8 cellular contexts compared by ENCODE assay signal in genomic region chr6:16338577-16339262, GRCh38.
DNase-seq lines count a peak whose midpoint lies in the region; ATAC-seq, FAIRE-seq and TF ChIP-seq lines count a peak whose summit lies in the region.

No MANE protein-coding gene starts in this region.

- DNase-seq in AG08396 (ENCODE audit: low spot score) (peak; percentile 95), HTR-8/SVneo (ENCODE audit: insufficient read length, low spot score) (peak; percentile 83), GM12878 (ENCODE audit: low read depth, low spot score) (no peak), kidney (peak; percentile 89), suprapubic skin (ENCODE audit: low spot score in 2 of 2) (peak; percentile 91 to 92), GDM1 (lab: John Stamatoyannopoulos, UW) (no peak)
- no peak for DNase-seq in activated CD8-positive, alpha-beta memory T cell treated with anti-CD3 and anti-CD28 coated beads, Interleukin-2, amount 50 U/mL, for 48 hours

- TF ChIP-seq RAD21 in GM12878 (IDR thresholded peaks at IDR 0.05; ENCODE audit: insufficient read depth, low read depth, low read length), result no peak

- FAIRE-seq in HTR-8/SVneo (lab: Jason Lieb, UNC) (peak; percentile 69), GM12878 (lab: Jason Lieb, UNC) (no peak), kidney (lab: Jason Lieb, UNC) (no peak)

- intact Hi-C loops in GM12878 (cut with micrococcal nuclease; ENCODE audit: unreplicated experiment) (no loop called here), kidney (cut with DNase I) (loop anchor here (10.0 kb wide), 1 partner anchor 426 kb away; the partner anchor contains the start of gene ATXN1)

- ATAC-seq in GM12878, result peak; percentile 35; the same call in 2 of the 3 replicates
- ATAC-seq in HG02798 (IDR thresholded peaks at IDR 0.05; ENCODE audit: poor library complexity, unreplicated experiment), result no peak

- no peak for TF ChIP-seq POLR2A in GM12878 (IDR thresholded peaks at IDR 0.05; ENCODE audit: low read depth, low read length)
- no peak for TF ChIP-seq POLR2A in suprapubic skin (IDR thresholded peaks at IDR 0.05)

- SMC1A ChIA-PET in GM12878 (lab: Charles Lee; ENCODE audit: uncharacterized antibody, unreplicated experiment), result interaction anchor here (1.3 to 2.0 kb wide), 5 partner anchors 10 to 419 kb away, joined by 3 to 6 read pairs (median 3); no protein-coding TSS in a partner anchor

- H3K4me3 ChIP-seq in GM12878, result no peak overlapping the region
- no peak overlapping the region for H3K4me3 ChIP-seq in kidney (ENCODE audit: low read length in 2 of 2)
- no peak overlapping the region for H3K4me3 ChIP-seq in suprapubic skin

- POLR2A ChIA-PET in GM12878 (lab: Charles Lee), result no interaction called here

- H3K9me3 ChIP-seq in GM12878 (replicated peaks; ENCODE audit: control insufficient read depth, insufficient read depth, low read length) (no peaks in the 10 kb centered on the region), kidney (ENCODE audit: control insufficient read depth in 1 of 2, low read length in 2 of 2) (no peaks in the 10 kb centered on the region), suprapubic skin (no peaks in the 10 kb centered on the region)

- RAD21 ChIA-PET in GM12878 (lab: Charles Lee; ENCODE audit: unreplicated experiment), result interaction anchor here (1.3 to 1.7 kb wide), 3 partner anchors 17 to 65 kb away, joined by 3 to 4 read pairs (median 3); no protein-coding TSS in a partner anchor

- in situ Hi-C loops in GM12878 (cut with MboI), result loop anchor here (5.0 to 10.0 kb wide), 2 partner anchors 176 to 429 kb away; no protein-coding TSS in a partner anchor

- H3K79me2 ChIP-seq in GM12878 (ENCODE audit: control insufficient read depth, insufficient read depth, low read length), result no peaks in the 10 kb centered on the region

- CTCF ChIA-PET in GM12878 (lab: Yijun Ruan, JAX), result interaction anchor here (0.8 to 1.5 kb wide), 3 partner anchors 31 to 434 kb away, joined by 3 to 6 read pairs (median 3); no protein-coding TSS in a partner anchor

- TF ChIP-seq EP300 in GM12878 (IDR thresholded peaks at IDR 0.05; ENCODE audit: borderline replicate concordance in 1 of 2, control insufficient read depth in 1 of 2, low read depth in 2 of 2, low read length in 2 of 2) (no peak), suprapubic skin (IDR thresholded peaks at IDR 0.05) (no peak)

- H3K4me2 ChIP-seq in GM12878 (ENCODE audit: control insufficient read depth, insufficient read depth), result no peak overlapping the region

- H4K20me1 ChIP-seq in GM12878 (ENCODE audit: control insufficient read depth, insufficient read depth), result no peaks in the 10 kb centered on the region

- no TSS peak for BruUV-seq in GM12878 (replicated peaks; lab: Mats Ljungman, UMichigan)

- no peaks in the 10 kb centered on the region for H3K27me3 ChIP-seq in GM12878 (replicated peaks in 1 of 2; ENCODE audit: control insufficient read depth in 2 of 2, insufficient read depth in 2 of 2, low read length in 1 of 2)
- no peaks in the 10 kb centered on the region for H3K27me3 ChIP-seq in suprapubic skin

- no peak overlapping the region for H3K27ac ChIP-seq in GM12878 (ENCODE audit: control insufficient read depth, insufficient read depth)
- no peak overlapping the region for H3K27ac ChIP-seq in kidney (ENCODE audit: low read depth in 2 of 2, low read length in 2 of 2)
- peak overlapping the region; percentile 39 for H3K27ac ChIP-seq in suprapubic skin

- H2AFZ ChIP-seq in GM12878 (ENCODE audit: control insufficient read depth, low read depth, low read length), result no peak overlapping the region

- H3K4me1 ChIP-seq in GM12878 (ENCODE audit: control insufficient read depth, insufficient read depth, low read length) (no peaks in the 10 kb centered on the region), kidney (ENCODE audit: control insufficient read depth in 1 of 2, insufficient read depth in 1 of 2, low read depth in 1 of 2, low read length in 2 of 2) (peaks cover 6 to 10% of the 10 kb centered on the region in 2 donors), suprapubic skin (peaks cover 57% of the 10 kb centered on the region)

- H3K36me3 ChIP-seq in GM12878 (ENCODE audit: control insufficient read depth in 2 of 2, insufficient read depth in 2 of 2, low read length in 1 of 2) (peaks cover 4 to 16% of the 10 kb centered on the region in 2 experiments; a peak in 3 of 4 replicates), kidney (ENCODE audit: control insufficient read depth in 1 of 2, insufficient read depth in 2 of 2, low read length in 2 of 2) (no peaks in the 10 kb centered on the region), suprapubic skin (no peaks in the 10 kb centered on the region)

- H3K9ac ChIP-seq in GM12878 (ENCODE audit: control insufficient read depth, insufficient read depth, low read length) (no peak overlapping the region), kidney (ENCODE audit: low read length in 2 of 2) (peak overlapping the region in 1 of 2 donors; percentile 0)

- TF ChIP-seq CTCF in GM12878 (IDR thresholded peaks at IDR 0.05 in 2 of 3, conservative IDR thresholded peaks at IDR 0.05 in 1 of 3; ENCODE audit: control insufficient read depth in 2 of 3, extremely low read depth in 1 of 3, insufficient read depth in 1 of 3, low read depth in 3 of 3, low read length in 3 of 3), result peak in 2 of 3 experiments; percentile 13 to 20; a peak in 1 of 6 replicates
- TF ChIP-seq CTCF in kidney (IDR thresholded peaks at IDR 0.05; ENCODE audit: borderline replicate concordance, extremely low read depth, insufficient read depth), result peak; percentile 25
- peak; percentile 40 to 46 for TF ChIP-seq CTCF in suprapubic skin (IDR thresholded peaks at IDR 0.05)

- 90% methylated on average over 10 of the region's 10 CpGs for WGBS in GM12878 (ENCODE audit: insufficient coverage, insufficient replicate concordance, low lambda C conversion rate, missing lambda C conversion rate)
- WGBS in suprapubic skin, result 25% methylated on average over 10 of the region's 10 CpGs

TF ChIP-seq in GM12878, 131 proteins besides CTCF, POLR2A, EP300 and RAD21:
- peak; percentile 62; the same call in 1 of the 2 replicates for TF ChIP-seq SPI1 (IDR thresholded peaks at IDR 0.05; ENCODE audit: borderline replicate concordance, insufficient read depth, low read depth, low read length)
- TF ChIP-seq BCL3 (IDR thresholded peaks at IDR 0.05; ENCODE audit: borderline replicate concordance, insufficient read depth, low read depth, low read length, poor library complexity, severe bottlenecking), result no peak
TF ChIP-seq in GM12878: peak in this region for 1.

Comparison
In these comparisons a context has a peak if more than half of its experiments do, and no peak if none do; other contexts are left out.
1. DNase-seq: peak in AG08396 (single experiment), HTR-8/SVneo (single experiment), kidney (single experiment) and suprapubic skin (2 of 2); none in GM12878 (single experiment), activated CD8-positive, alpha-beta memory T cell treated with anti-CD3 and anti-CD28 coated beads, Interleukin-2, amount 50 U/mL, for 48 hours (single experiment) and GDM1 (single experiment).
2. Peak in every context shown above with its lines, with median percentiles within 50 percentile points of each other: CTCF ChIP-seq.